18 cellular contexts compared by ENCODE assay signal in genomic region chr12:68435238-68435637, GRCh38.
DNase-seq lines count a peak whose midpoint lies in the region; ATAC-seq, FAIRE-seq and TF ChIP-seq lines count a peak whose summit lies in the region.
"Had no signal": no experiment of that assay in that cellular context is flagged by ENCODE, and none has a peak within 500 bp of the region (broad histone marks: within the 10 kb centered on the region; RNA-seq: fewer than 3 reads in every experiment).

No MANE protein-coding gene starts in this region.

- dilution Hi-C loops in mammary epithelial cell (cut with HindIII; ENCODE audit: low sequenced_read_pairs) = loop anchor here (5.0 kb wide), 2 partner anchors 58 to 93 kb away; no protein-coding TSS in a partner anchor

- ATAC-seq in HepG2 (no peak), right lobe of liver (no peak), GM12878 (no peak), natural killer cell (no peak), HG03378 (IDR thresholded peaks at IDR 0.05; ENCODE audit: unreplicated experiment) (no peak)

- H3K27ac ChIP-seq in HepG2 (ENCODE audit: extremely low read length, insufficient read depth, low read length) (no peak overlapping the region), right lobe of liver (no peak overlapping the region), GM12878 (ENCODE audit: control insufficient read depth, insufficient read depth) (no peak overlapping the region), thymus (ENCODE audit: low read depth) (peak overlapping the region; percentile 12), mammary epithelial cell (ENCODE audit: insufficient read depth, low read depth, low read length) (no peak overlapping the region), endodermal cell (ENCODE audit: low read depth, low read length) (no peak overlapping the region)
- H3K27ac ChIP-seq: 22Rv1, A549, BLaER1 had no signal

- H3K36me3 ChIP-seq in HepG2 (replicated peaks in 1 of 2; ENCODE audit: control insufficient read depth in 1 of 2, insufficient read depth in 2 of 2, low read length in 2 of 2) (no peaks in the 10 kb centered on the region), right lobe of liver (no peaks in the 10 kb centered on the region), GM12878 (ENCODE audit: control insufficient read depth in 2 of 2, insufficient read depth in 2 of 2, low read length in 1 of 2) (no peaks in the 10 kb centered on the region), thymus (ENCODE audit: control insufficient read depth, insufficient read depth) (no peaks in the 10 kb centered on the region), mammary epithelial cell (ENCODE audit: insufficient read depth, low read length) (no peaks in the 10 kb centered on the region), endodermal cell (ENCODE audit: control insufficient read depth, insufficient read depth, low read length) (no peaks in the 10 kb centered on the region)
- H3K36me3 ChIP-seq: BLaER1 had no signal

- no peaks in the 10 kb centered on the region for H3K4me1 ChIP-seq in HepG2 (ENCODE audit: insufficient read depth, low read length)
- H3K4me1 ChIP-seq in right lobe of liver = no peaks in the 10 kb centered on the region
- no peaks in the 10 kb centered on the region for H3K4me1 ChIP-seq in GM12878 (ENCODE audit: control insufficient read depth, insufficient read depth, low read length)
- H3K4me1 ChIP-seq in thymus (ENCODE audit: control insufficient read depth, insufficient read depth, low read length) = no peaks in the 10 kb centered on the region
- peaks cover 12% of the 10 kb centered on the region for H3K4me1 ChIP-seq in mammary epithelial cell (ENCODE audit: insufficient read depth, low read length)
- peaks cover 6% of the 10 kb centered on the region for H3K4me1 ChIP-seq in endodermal cell (ENCODE audit: control insufficient read depth, insufficient read depth, low read length)
- H3K4me1 ChIP-seq: A549, BLaER1 had no signal

- TF ChIP-seq POLR2A in HepG2 (IDR thresholded peaks at IDR 0.05; ENCODE audit: insufficient read depth in 1 of 2, low read depth in 2 of 2, low read length in 2 of 2) = no peak
- TF ChIP-seq POLR2A in right lobe of liver (IDR thresholded peaks at IDR 0.05) = no peak
- no peak for TF ChIP-seq POLR2A in GM12878 (IDR thresholded peaks at IDR 0.05; ENCODE audit: low read depth, low read length)

- FAIRE-seq in HepG2 (lab: Jason Lieb, UNC) = no peak
- no peak for FAIRE-seq in GM12878 (lab: Jason Lieb, UNC)
- FAIRE-seq: A549 had no signal

- peak overlapping the region; percentile 69 to 75 for H3K27ac Mint-ChIP-seq in natural killer cell
- no peak overlapping the region for H3K27ac Mint-ChIP-seq in endodermal cell
- H3K27ac Mint-ChIP-seq: CD14-positive monocyte; CD4-positive, alpha-beta memory T cell; H9 had no signal

- TF ChIP-seq RAD21 in HepG2 (CRISPR knock-in tag; IDR thresholded peaks at IDR 0.05) (no peak), GM12878 (IDR thresholded peaks at IDR 0.05; ENCODE audit: insufficient read depth, low read depth, low read length) (no peak)

- H3K4me2 ChIP-seq in HepG2 (ENCODE audit: low read depth, low read length) (no peak overlapping the region), GM12878 (ENCODE audit: control insufficient read depth, insufficient read depth) (no peak overlapping the region), mammary epithelial cell (ENCODE audit: insufficient read depth, low read depth, low read length) (no peak overlapping the region)
- H3K4me2 ChIP-seq: A549, BLaER1 had no signal

- H3K36me3 Mint-ChIP-seq in natural killer cell (peaks cover 41% of the 10 kb centered on the region), endodermal cell (ENCODE audit: low read depth) (peaks cover 2% of the 10 kb centered on the region)

- H3K9ac ChIP-seq in HepG2 (ENCODE audit: insufficient read depth, low read depth, low read length) (no peak overlapping the region), GM12878 (ENCODE audit: control insufficient read depth, insufficient read depth, low read length) (no peak overlapping the region), mammary epithelial cell (ENCODE audit: insufficient read depth, low read length) (no peak overlapping the region), endodermal cell (ENCODE audit: extremely low read depth, low read length, poor library complexity, severe bottlenecking) (no peak overlapping the region)
- H3K9ac ChIP-seq: BLaER1 had no signal

- H4K20me1 ChIP-seq in HepG2 (ENCODE audit: insufficient read depth, low read length) (no peaks in the 10 kb centered on the region), GM12878 (ENCODE audit: control insufficient read depth, insufficient read depth) (no peaks in the 10 kb centered on the region), mammary epithelial cell (ENCODE audit: insufficient read depth, low read length) (no peaks in the 10 kb centered on the region)
- H4K20me1 ChIP-seq: BLaER1 had no signal

- BruUV-seq in HepG2 (replicated peaks; lab: Mats Ljungman, UMichigan) (no TSS peak), GM12878 (replicated peaks; lab: Mats Ljungman, UMichigan) (no TSS peak), mammary epithelial cell (replicated peaks; lab: Mats Ljungman, UMichigan) (no TSS peak)

- TF ChIP-seq CTCF in HepG2 (CRISPR knock-in tag; IDR thresholded peaks at IDR 0.05) (no peak), right lobe of liver (IDR thresholded peaks at IDR 0.05) (no peak), GM12878 (IDR thresholded peaks at IDR 0.05 in 2 of 3, conservative IDR thresholded peaks at IDR 0.05 in 1 of 3; ENCODE audit: control insufficient read depth in 2 of 3, extremely low read depth in 1 of 3, insufficient read depth in 1 of 3, low read depth in 3 of 3, low read length in 3 of 3) (no peak), natural killer cell (IDR thresholded peaks at IDR 0.05) (no peak), mammary epithelial cell (conservative IDR thresholded peaks at IDR 0.05 in 1 of 2, IDR thresholded peaks at IDR 0.05 in 1 of 2; ENCODE audit: extremely low read depth in 1 of 2, insufficient read depth in 1 of 2, low read depth in 1 of 2, low read length in 2 of 2) (no peak), endodermal cell (conservative IDR thresholded peaks at IDR 0.05) (no peak)

- POLR2A ChIA-PET in HepG2 (lab: Yijun Ruan, JAX) (no interaction called here), GM12878 (lab: Charles Lee) (interaction anchor here (0.7 to 2.1 kb wide), 4 partner anchors 14 to 48 kb away, joined by 3 to 8 read pairs (median 3); no protein-coding TSS in a partner anchor)

- no peak for DNase-seq in HepG2 (ENCODE audit: low spot score)
- no peak for DNase-seq in right lobe of liver
- no peak for DNase-seq in GM12878 (ENCODE audit: low read depth, low spot score)
- DNase-seq in natural killer cell = no peak
- DNase-seq in mammary epithelial cell = no peak
- no peak for DNase-seq in endodermal cell
- DNase-seq: CD4-positive, alpha-beta memory T cell; DMS153; DMS79; GDM1; GOT3; H9 had no signal

- H3K9me3 Mint-ChIP-seq in natural killer cell (no peaks in the 10 kb centered on the region), endodermal cell (peaks cover 9% of the 10 kb centered on the region)

- no peak overlapping the region for H3K4me3 ChIP-seq in HepG2 (replicated peaks in 1 of 3; ENCODE audit: insufficient read depth in 1 of 3, low read depth in 2 of 3, low read length in 3 of 3)
- H3K4me3 ChIP-seq in right lobe of liver = no peak overlapping the region
- H3K4me3 ChIP-seq in GM12878 = no peak overlapping the region
- no peak overlapping the region for H3K4me3 ChIP-seq in thymus (ENCODE audit: low read length)
- no peak overlapping the region for H3K4me3 ChIP-seq in mammary epithelial cell (replicated peaks in 1 of 3; ENCODE audit: insufficient read depth in 1 of 3, low read depth in 2 of 3, low read length in 3 of 3)
- H3K4me3 ChIP-seq in endodermal cell (ENCODE audit: low read length) = no peak overlapping the region
- H3K4me3 ChIP-seq: A549, BLaER1 had no signal

- H3K4me1 Mint-ChIP-seq in natural killer cell (peaks cover 84 to 86% of the 10 kb centered on the region in 2 donors), endodermal cell (peaks cover 18% of the 10 kb centered on the region)
- H3K4me1 Mint-ChIP-seq: CD14-positive monocyte had no signal

- no peak for TF ChIP-seq EP300 in HepG2 (IDR thresholded peaks at IDR 0.05; ENCODE audit: low read depth in 2 of 2, low read length in 2 of 2)
- no peak for TF ChIP-seq EP300 in HepG2 (CRISPR knock-in tag; IDR thresholded peaks at IDR 0.05; ENCODE audit: borderline replicate concordance)
- TF ChIP-seq EP300 in GM12878 (IDR thresholded peaks at IDR 0.05; ENCODE audit: borderline replicate concordance in 1 of 2, control insufficient read depth in 1 of 2, low read depth in 2 of 2, low read length in 2 of 2) = no peak

- H3K4me3 Mint-ChIP-seq in natural killer cell = no peak overlapping the region
- no peak overlapping the region for H3K4me3 Mint-ChIP-seq in endodermal cell
- H3K4me3 Mint-ChIP-seq: CD14-positive monocyte; CD4-positive, alpha-beta memory T cell; H9 had no signal

- no peaks in the 10 kb centered on the region for H3K79me2 ChIP-seq in HepG2 (ENCODE audit: insufficient read depth, low read length)
- no peaks in the 10 kb centered on the region; the same call in 1 of the 2 replicates for H3K79me2 ChIP-seq in GM12878 (ENCODE audit: control insufficient read depth, insufficient read depth, low read length)
- H3K79me2 ChIP-seq in mammary epithelial cell (ENCODE audit: insufficient read depth, low read length) = no peaks in the 10 kb centered on the region

- in situ Hi-C loops in HepG2 (cut with HindIII; ENCODE audit: extremely low pct_ligation_motif_present, low pct_unique_long_range_greater_than_20kb) = no loop called here
- in situ Hi-C loops in GM12878 (cut with MboI) = no loop called here
- in situ Hi-C loops in mammary epithelial cell (cut with MboI; ENCODE audit: low sequenced_read_pairs in 2 of 2) = no loop called here

- RAD21 ChIA-PET in GM12878 (lab: Charles Lee; ENCODE audit: unreplicated experiment) = interaction anchor here (0.7 to 2.1 kb wide), 5 partner anchors 12 to 195 kb away, joined by 3 to 5 read pairs (median 4); no protein-coding TSS in a partner anchor

- intact Hi-C loops in HepG2 (cut with micrococcal nuclease; ENCODE audit: unreplicated experiment) = no loop called here
- intact Hi-C loops in right lobe of liver (cut with DNase I) = no loop called here
- intact Hi-C loops in GM12878 (cut with micrococcal nuclease; ENCODE audit: unreplicated experiment) = no loop called here
- intact Hi-C loops in natural killer cell (cut with micrococcal nuclease) = no loop called here
- intact Hi-C loops in mammary epithelial cell (cut with micrococcal nuclease) = no loop called here

- H3K9me3 ChIP-seq in HepG2 (ENCODE audit: low read length) (0 out of 2 replicates have a peak, but pooled peaks cover 7% of the 10 kb centered on the region), right lobe of liver (peaks cover 0 to 4% (median 0%) of the 10 kb centered on the region in 4 donors), GM12878 (replicated peaks; ENCODE audit: control insufficient read depth, insufficient read depth, low read length) (peaks cover 7% of the 10 kb centered on the region; the same call in 2 of the 3 replicates), thymus (ENCODE audit: control insufficient read depth) (no peaks in the 10 kb centered on the region), mammary epithelial cell (replicated peaks; ENCODE audit: insufficient read depth, low read length) (peaks cover 3% of the 10 kb centered on the region), endodermal cell (ENCODE audit: control insufficient read depth, low read length) (peaks cover 11% of the 10 kb centered on the region)

- 70% methylated on average over 1 of the region's 1 CpG for WGBS in HepG2 (ENCODE audit: low lambda C conversion rate)
- WGBS in right lobe of liver (ENCODE audit: insufficient coverage, low coverage, low lambda C conversion rate, missing lambda C conversion rate) = 87% methylated on average over 1 of the region's 1 CpG
- 95% methylated on average over 1 of the region's 1 CpG for WGBS in GM12878 (ENCODE audit: insufficient coverage, insufficient replicate concordance, low lambda C conversion rate, missing lambda C conversion rate)
- WGBS in thymus = 99% methylated on average over 1 of the region's 1 CpG
- 100% methylated on average over 1 of the region's 1 CpG for WGBS in mammary epithelial cell (ENCODE audit: low coverage, missing lambda C conversion rate)
- WGBS in endodermal cell (ENCODE audit: insufficient coverage in 1 of 2, insufficient read length in 1 of 2), 2 experiments = 100% methylated on average over 1 of the region's 1 CpG; no CpG with 5 or more reads in 1 of the 2 experiments

- no peak overlapping the region for H2AFZ ChIP-seq in HepG2 (ENCODE audit: low read length)
- H2AFZ ChIP-seq in GM12878 (ENCODE audit: control insufficient read depth, low read depth, low read length) = no peak overlapping the region
- H2AFZ ChIP-seq in mammary epithelial cell (ENCODE audit: low read depth, low read length) = no peak overlapping the region

- SMC1A ChIA-PET in GM12878 (lab: Charles Lee; ENCODE audit: uncharacterized antibody, unreplicated experiment) = interaction anchor here (0.6 to 10.7 kb wide), 14 partner anchors 10 to 230 kb away, joined by 3 to 153 read pairs (median 9); no protein-coding TSS in a partner anchor

- H3K27me3 ChIP-seq in HepG2 (ENCODE audit: control insufficient read depth in 1 of 2, insufficient read depth in 2 of 2, low read length in 2 of 2) (no peaks in the 10 kb centered on the region), right lobe of liver (no peaks in the 10 kb centered on the region), GM12878 (replicated peaks in 1 of 2; ENCODE audit: control insufficient read depth in 2 of 2, insufficient read depth in 2 of 2, low read length in 1 of 2) (no peaks in the 10 kb centered on the region), thymus (ENCODE audit: control insufficient read depth, insufficient read depth) (no peaks in the 10 kb centered on the region), mammary epithelial cell (ENCODE audit: insufficient read depth, low read length) (no peaks in the 10 kb centered on the region), endodermal cell (ENCODE audit: control insufficient read depth, insufficient read depth, low read length, poor library complexity, severe bottlenecking) (no peaks in the 10 kb centered on the region)
- H3K27me3 ChIP-seq: BLaER1 had no signal

- H3K27me3 Mint-ChIP-seq in natural killer cell (ENCODE audit: low read depth in 2 of 2) (no peaks in the 10 kb centered on the region), endodermal cell (ENCODE audit: insufficient read depth) (no peaks in the 10 kb centered on the region)

- CTCF ChIA-PET in HepG2 (lab: Yijun Ruan, JAX; ENCODE audit: low intra/inter-chr PET ratio, low total read pairs) = no interaction called here
- CTCF ChIA-PET in GM12878 (lab: Yijun Ruan, JAX) = interaction anchor here (0.7 to 1.7 kb wide), 9 partner anchors 10 to 311 kb away, joined by 3 to 5 read pairs (median 3); no protein-coding TSS in a partner anchor
- CTCF ChIA-PET in mammary epithelial cell (lab: Charles Lee; ENCODE audit: low non-redundant PET) = no interaction called here
